8 cellular contexts compared by ENCODE assay signal in the genomic region with DNA sequence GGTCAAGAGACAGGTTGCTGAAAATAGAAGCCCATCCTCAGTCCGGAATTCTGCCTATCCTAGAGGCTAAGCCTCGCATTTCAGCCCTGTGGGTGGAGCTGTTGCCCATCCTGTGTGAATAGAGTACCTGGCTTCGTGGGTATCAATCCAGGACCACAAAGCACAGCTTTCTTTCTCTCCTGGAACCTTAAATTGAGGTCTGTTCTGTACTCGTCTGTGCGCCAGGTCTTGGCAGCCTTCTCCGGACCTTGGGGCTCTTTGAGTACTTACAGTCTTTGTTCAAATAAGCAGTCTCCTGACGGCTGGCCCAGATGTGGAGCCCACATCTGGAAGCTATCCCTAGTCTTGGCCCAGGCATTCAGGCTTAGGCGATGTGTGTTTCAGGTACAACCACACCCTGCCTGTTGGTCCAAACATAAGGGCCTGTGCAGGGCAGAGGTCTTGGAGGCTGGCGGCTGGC.
DNase-seq lines count a peak whose midpoint lies in the region; ATAC-seq and TF ChIP-seq lines count a peak whose summit lies in the region.
"Had no signal": no experiment of that assay in that cellular context is flagged by ENCODE, and none has a peak within 500 bp of the region (broad histone marks: within the 10 kb centered on the region; RNA-seq: fewer than 3 reads in every experiment).

No MANE protein-coding gene starts in this region.

- H3K4me3 ChIP-seq in H7 (ENCODE audit: insufficient read depth, low read depth, low read length) = no peak overlapping the region
- H3K4me3 ChIP-seq in esophagus squamous epithelium = no peak overlapping the region
- H3K4me3 ChIP-seq in retinal pigment epithelial cell (ENCODE audit: low read length) = no peak overlapping the region

- peak; percentile 75 for DNase-seq in H7
- DNase-seq in NCI-H69 (lab: John Stamatoyannopoulos, UW) = peak; percentile 83
- DNase-seq in esophagus squamous epithelium (lab: John Stamatoyannopoulos, UW) = no peak
- DNase-seq in retinal pigment epithelial cell (ENCODE audit: low read depth) = no peak
- DNase-seq in ureter (ENCODE audit: low spot score) = no peak
- DNase-seq in LoVo (ENCODE audit: low spot score) = no peak
- DNase-seq: activated CD8-positive, alpha-beta memory T cell treated with anti-CD3 and anti-CD28 coated beads, Interleukin-2, amount 50 U/mL, for 4 hours had no signal

- intact Hi-C loops in esophagus squamous epithelium (cut with DNase I) = loop anchor here (10.0 kb wide), 1 partner anchor 410 kb away; no protein-coding TSS in a partner anchor

- H3K9me3 ChIP-seq in esophagus squamous epithelium = no peaks in the 10 kb centered on the region

- no peak for ATAC-seq in HG03097 (IDR thresholded peaks at IDR 0.05; ENCODE audit: low FRiP score, unreplicated experiment)

- TF ChIP-seq CTCF in esophagus squamous epithelium (IDR thresholded peaks at IDR 0.05) = peak in 4 of 6 experiments; percentile 15 to 46 (median 28)
- TF ChIP-seq CTCF in retinal pigment epithelial cell (conservative IDR thresholded peaks at IDR 0.05; ENCODE audit: low read depth, low read length) = peak; percentile 24

- H3K27me3 ChIP-seq in H7 (ENCODE audit: control insufficient read depth, insufficient read depth, low read length) = peaks cover 2% of the 10 kb centered on the region; the same call in 1 of the 2 replicates
- H3K27me3 ChIP-seq in esophagus squamous epithelium = no peaks in the 10 kb centered on the region

- WGBS in esophagus squamous epithelium, 2 donors = 42 to 47% methylated on average over 8 of the region's 9 CpGs

- TF ChIP-seq POLR2A in esophagus squamous epithelium (IDR thresholded peaks at IDR 0.05) = no peak

- H3K4me1 ChIP-seq in esophagus squamous epithelium = no peaks in the 10 kb centered on the region

- no peak overlapping the region for H3K27ac ChIP-seq in esophagus squamous epithelium

- H3K36me3 ChIP-seq in H7 (replicated peaks; ENCODE audit: control insufficient read depth, insufficient read depth, low read length) (no peaks in the 10 kb centered on the region), esophagus squamous epithelium (no peaks in the 10 kb centered on the region)

Comparison
In these comparisons a context has a peak if more than half of its experiments do, and no peak if none do; other contexts are left out.
1. DNase-seq: peak in H7 (single experiment) and NCI-H69 (single experiment); none in esophagus squamous epithelium (single experiment), retinal pigment epithelial cell (single experiment), ureter (single experiment) and LoVo (single experiment).